1 cellular context compared by ENCODE assay signal in the genomic region with DNA sequence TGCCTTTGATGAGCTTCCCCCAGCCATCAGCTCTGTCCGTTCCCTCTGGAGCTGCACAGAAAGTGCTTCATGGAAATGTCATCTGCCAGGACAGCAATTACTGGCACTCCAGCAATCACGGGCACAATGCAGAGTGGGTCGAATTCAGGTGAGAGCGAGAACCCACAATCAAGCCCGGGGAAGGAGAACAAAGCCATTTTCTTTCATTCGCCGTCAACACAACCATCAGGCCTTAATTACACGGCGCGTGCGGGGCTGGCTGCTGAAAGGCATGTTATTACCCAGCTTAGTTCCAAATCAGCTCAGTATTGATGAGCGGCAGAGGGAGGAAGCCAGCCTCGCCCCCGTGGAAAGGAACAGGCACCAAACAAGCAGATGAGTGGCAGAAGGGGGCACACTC.
TF ChIP-seq lines count a peak whose summit lies in the region.

No MANE protein-coding gene starts in this region.

TF ChIP-seq in GM23338, 12 proteins besides CTCF, POLR2A, EP300 and RAD21 (continued from another document):
- TF ChIP-seq, protein P1, sequence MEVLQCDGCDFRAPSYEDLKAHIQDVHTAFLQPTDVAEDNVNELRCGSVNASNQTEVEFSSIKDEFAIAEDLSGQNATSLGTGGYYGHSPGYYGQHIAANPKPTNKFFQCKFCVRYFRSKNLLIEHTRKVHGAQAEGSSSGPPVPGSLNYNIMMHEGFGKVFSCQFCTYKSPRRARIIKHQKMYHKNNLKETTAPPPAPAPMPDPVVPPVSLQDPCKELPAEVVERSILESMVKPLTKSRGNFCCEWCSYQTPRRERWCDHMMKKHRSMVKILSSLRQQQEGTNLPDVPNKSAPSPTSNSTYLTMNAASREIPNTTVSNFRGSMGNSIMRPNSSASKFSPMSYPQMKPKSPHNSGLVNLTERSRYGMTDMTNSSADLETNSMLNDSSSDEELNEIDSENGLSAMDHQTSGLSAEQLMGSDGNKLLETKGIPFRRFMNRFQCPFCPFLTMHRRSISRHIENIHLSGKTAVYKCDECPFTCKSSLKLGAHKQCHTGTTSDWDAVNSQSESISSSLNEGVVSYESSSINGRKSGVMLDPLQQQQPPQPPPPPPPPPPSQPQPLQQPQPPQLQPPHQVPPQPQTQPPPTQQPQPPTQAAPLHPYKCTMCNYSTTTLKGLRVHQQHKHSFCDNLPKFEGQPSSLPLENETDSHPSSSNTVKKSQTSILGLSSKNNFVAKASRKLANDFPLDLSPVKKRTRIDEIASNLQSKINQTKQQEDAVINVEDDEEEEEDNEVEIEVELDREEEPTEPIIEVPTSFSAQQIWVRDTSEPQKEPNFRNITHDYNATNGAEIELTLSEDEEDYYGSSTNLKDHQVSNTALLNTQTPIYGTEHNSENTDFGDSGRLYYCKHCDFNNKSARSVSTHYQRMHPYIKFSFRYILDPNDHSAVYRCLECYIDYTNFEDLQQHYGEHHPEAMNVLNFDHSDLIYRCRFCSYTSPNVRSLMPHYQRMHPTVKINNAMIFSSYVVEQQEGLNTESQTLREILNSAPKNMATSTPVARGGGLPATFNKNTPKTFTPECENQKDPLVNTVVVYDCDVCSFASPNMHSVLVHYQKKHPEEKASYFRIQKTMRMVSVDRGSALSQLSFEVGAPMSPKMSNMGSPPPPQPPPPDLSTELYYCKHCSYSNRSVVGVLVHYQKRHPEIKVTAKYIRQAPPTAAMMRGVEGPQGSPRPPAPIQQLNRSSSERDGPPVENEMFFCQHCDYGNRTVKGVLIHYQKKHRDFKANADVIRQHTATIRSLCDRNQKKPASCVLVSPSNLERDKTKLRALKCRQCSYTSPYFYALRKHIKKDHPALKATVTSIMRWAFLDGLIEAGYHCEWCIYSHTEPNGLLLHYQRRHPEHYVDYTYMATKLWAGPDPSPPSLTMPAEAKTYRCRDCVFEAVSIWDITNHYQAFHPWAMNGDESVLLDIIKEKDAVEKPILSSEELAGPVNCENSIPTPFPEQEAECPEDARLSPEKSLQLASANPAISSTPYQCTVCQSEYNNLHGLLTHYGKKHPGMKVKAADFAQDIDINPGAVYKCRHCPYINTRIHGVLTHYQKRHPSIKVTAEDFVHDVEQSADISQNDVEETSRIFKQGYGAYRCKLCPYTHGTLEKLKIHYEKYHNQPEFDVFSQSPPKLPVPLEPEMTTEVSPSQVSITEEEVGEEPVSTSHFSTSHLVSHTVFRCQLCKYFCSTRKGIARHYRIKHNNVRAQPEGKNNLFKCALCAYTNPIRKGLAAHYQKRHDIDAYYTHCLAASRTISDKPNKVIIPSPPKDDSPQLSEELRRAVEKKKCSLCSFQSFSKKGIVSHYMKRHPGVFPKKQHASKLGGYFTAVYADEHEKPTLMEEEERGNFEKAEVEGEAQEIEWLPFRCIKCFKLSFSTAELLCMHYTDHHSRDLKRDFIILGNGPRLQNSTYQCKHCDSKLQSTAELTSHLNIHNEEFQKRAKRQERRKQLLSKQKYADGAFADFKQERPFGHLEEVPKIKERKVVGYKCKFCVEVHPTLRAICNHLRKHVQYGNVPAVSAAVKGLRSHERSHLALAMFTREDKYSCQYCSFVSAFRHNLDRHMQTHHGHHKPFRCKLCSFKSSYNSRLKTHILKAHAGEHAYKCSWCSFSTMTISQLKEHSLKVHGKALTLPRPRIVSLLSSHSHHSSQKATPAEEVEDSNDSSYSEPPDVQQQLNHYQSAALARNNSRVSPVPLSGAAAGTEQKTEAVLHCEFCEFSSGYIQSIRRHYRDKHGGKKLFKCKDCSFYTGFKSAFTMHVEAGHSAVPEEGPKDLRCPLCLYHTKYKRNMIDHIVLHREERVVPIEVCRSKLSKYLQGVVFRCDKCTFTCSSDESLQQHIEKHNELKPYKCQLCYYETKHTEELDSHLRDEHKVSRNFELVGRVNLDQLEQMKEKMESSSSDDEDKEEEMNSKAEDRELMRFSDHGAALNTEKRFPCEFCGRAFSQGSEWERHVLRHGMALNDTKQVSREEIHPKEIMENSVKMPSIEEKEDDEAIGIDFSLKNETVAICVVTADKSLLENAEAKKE (CRISPR knock-in tag; IDR thresholded peaks at IDR 0.05), result no peak
- TF ChIP-seq STAT1 (IDR thresholded peaks at IDR 0.05; ENCODE audit: unreplicated experiment) (no peak), JUNB (IDR thresholded peaks at IDR 0.05; ENCODE audit: unreplicated experiment) (no peak), REST (IDR thresholded peaks at IDR 0.05; ENCODE audit: unreplicated experiment) (no peak)
- TF ChIP-seq, protein P2, sequence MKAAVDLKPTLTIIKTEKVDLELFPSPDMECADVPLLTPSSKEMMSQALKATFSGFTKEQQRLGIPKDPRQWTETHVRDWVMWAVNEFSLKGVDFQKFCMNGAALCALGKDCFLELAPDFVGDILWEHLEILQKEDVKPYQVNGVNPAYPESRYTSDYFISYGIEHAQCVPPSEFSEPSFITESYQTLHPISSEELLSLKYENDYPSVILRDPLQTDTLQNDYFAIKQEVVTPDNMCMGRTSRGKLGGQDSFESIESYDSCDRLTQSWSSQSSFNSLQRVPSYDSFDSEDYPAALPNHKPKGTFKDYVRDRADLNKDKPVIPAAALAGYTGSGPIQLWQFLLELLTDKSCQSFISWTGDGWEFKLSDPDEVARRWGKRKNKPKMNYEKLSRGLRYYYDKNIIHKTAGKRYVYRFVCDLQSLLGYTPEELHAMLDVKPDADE (IDR thresholded peaks at IDR 0.05), result no peak
